11 cellular contexts compared by ENCODE assay signal in the genomic region with DNA sequence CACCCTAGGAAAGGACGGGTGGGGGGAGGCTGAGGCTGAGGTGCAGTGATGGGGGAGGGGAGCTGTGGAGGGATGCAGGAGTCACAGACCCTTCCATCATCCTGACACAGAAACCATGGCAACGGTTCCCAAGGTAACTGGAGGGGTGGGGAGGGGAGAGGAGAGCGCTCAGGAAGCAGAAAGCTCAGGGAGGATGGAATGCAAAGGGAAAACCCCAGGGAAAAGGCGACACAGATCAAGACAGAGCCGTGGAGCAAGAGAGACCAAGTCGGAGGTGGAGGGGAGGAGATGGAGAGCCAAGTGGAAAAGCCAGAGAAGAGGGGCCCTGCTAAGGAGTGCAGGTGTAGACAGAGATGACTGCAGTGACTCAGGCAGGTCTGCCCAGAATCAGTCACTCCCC. TPM values are rescaled to one million over a fixed set of nuclear protein-coding genes. Genes with fewer than 3 reads are reported as not detected.
"Had no signal": no experiment of that assay in that cellular context is flagged by ENCODE, and none has a peak within 500 bp of the region (broad histone marks: within the 10 kb centered on the region; RNA-seq: fewer than 3 reads in every experiment).

No MANE protein-coding gene starts in this region.

- H3K36me3 ChIP-seq: breast epithelium, left ventricle myocardium inferior, pancreas, upper lobe of right lung had no signal

- H3K9me3 ChIP-seq: breast epithelium, left ventricle myocardium inferior, pancreas, testis, upper lobe of right lung had no signal

- H3K4me1 ChIP-seq: breast epithelium, left ventricle myocardium inferior, pancreas, testis, upper lobe of right lung had no signal

- H3K27ac ChIP-seq: breast epithelium, left ventricle myocardium inferior, pancreas, testis, upper lobe of right lung had no signal

- H3K27me3 ChIP-seq: testis, upper lobe of right lung had no signal

- H3K4me3 ChIP-seq: breast epithelium, left ventricle myocardium inferior, pancreas, testis, upper lobe of right lung had no signal

- DNase-seq: activated CD4-positive, alpha-beta memory T cell treated with anti-CD3 and anti-CD28 coated beads for 36 hours; activated naive CD8-positive, alpha-beta T cell treated with anti-CD3 and anti-CD28 coated beads, Interleukin-2, amount 10 ng/mL, durations not matched to agents 7 days and 5 days; left ventricle myocardium inferior; stimulated activated CD4-positive, alpha-beta T cell treated with anti-CD3 and anti-CD28 coated beads, Interleukin-4, amount 100 ng/mL, for 4 hours; stimulated activated naive CD8-positive, alpha-beta T cell treated with anti-CD3 and anti-CD28 coated beads, Interleukin-15, amount 100 ng/mL, for 72 hours; T-helper 9 cell; testis; upper lobe of right lung had no signal

RNA-seq across cellular contexts. Expression of a gene that starts 33.0 kb away (rescaled TPM):
- total RNA-seq: activated CD4-positive, alpha-beta memory T cell treated with anti-CD3 and anti-CD28 coated beads for 36 hours; activated naive CD8-positive, alpha-beta T cell treated with anti-CD3 and anti-CD28 coated beads, Interleukin-2, amount 10 ng/mL, durations not matched to agents 7 days and 5 days; fibroblast of villous mesenchyme had no signal
